26 cellular contexts compared by ENCODE assay signal in the genomic region with DNA sequence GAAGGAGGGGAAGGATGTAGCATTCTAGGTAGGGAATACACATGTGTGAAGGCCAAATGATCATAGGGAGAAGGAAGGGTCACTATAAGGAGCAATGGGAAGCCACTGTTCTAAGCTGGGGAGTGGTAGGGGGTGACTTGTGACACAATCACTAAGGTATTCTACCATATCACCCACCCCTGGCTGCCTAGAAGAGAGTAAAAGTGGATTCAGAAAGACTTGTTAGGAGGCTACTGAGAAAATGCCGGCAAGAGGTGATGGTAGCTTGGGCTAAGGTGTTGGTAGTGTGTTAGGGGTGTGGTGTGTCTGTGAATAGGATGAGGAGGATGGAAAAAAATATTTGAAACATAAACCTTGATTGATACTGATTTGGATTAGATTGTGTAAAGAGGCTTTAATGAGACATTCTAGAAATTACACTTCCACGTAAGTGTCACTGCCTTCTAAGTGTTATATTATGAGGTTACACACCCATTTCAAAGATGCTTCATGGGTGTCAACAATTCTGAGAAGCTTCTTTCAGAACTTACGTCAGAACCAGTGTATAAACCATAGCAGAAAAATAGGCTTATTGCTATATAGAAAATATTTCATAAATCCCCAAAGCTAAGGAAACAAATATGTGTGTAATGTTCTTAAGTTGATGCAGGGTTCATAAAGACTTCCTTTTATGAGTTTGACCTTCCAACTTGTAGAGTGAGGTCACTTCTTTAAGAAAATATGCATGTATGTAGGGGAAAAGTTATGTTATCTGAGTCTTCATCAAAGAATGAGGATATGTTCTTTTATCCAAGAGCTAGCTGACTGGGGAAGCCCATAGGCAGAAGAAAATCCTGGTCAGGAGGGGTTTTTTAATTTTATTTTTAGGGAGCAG. TPM values are rescaled to one million over a fixed set of nuclear protein-coding genes. Genes with fewer than 3 reads are reported as not detected.
DNase-seq lines count a peak whose midpoint lies in the region; ATAC-seq and TF ChIP-seq lines count a peak whose summit lies in the region.
"Had no signal": no experiment of that assay in that cellular context is flagged by ENCODE, and none has a peak within 500 bp of the region (broad histone marks: within the 10 kb centered on the region; RNA-seq: fewer than 3 reads in every experiment).

No MANE protein-coding gene starts in this region.

- TF ChIP-seq CTCF in activated CD8-positive, alpha-beta T cell treated with anti-CD3 and anti-CD28 coated beads for 36 hours (IDR thresholded peaks at IDR 0.05), result no peak
- TF ChIP-seq CTCF in natural killer cell (IDR thresholded peaks at IDR 0.05) (no peak), left ventricle myocardium inferior (IDR thresholded peaks at IDR 0.05; ENCODE audit: borderline replicate concordance) (no peak)

- H3K9me3 ChIP-seq in adipocyte (ENCODE audit: control insufficient read depth, low read length) (no peaks in the 10 kb centered on the region), left ventricle myocardium inferior (replicated peaks) (no peaks in the 10 kb centered on the region)
- H3K9me3 ChIP-seq: A549, tibial artery had no signal

- intact Hi-C loops in activated CD8-positive, alpha-beta T cell treated with anti-CD3 and anti-CD28 coated beads for 36 hours (cut with micrococcal nuclease), result no loop called here
- intact Hi-C loops in natural killer cell (cut with micrococcal nuclease), result loop anchor here (10.0 kb wide), 2 partner anchors 344 to 1556 kb away; partner anchors contain the start of genes AGBL3 and CHCHD3
- intact Hi-C loops in left ventricle myocardium superior (cut with micrococcal nuclease), result no loop called here
- intact Hi-C loops in left ventricle myocardium inferior (cut with micrococcal nuclease), result no loop called here

- H3K27ac Mint-ChIP-seq in activated CD8-positive, alpha-beta T cell treated with anti-CD3 and anti-CD28 coated beads for 36 hours, result peak overlapping the region; percentile 84
- no peak overlapping the region for H3K27ac Mint-ChIP-seq in activated CD8-positive, alpha-beta T cell treated with anti-CD3 and anti-CD28 coated beads, Interleukin-2, amount 10 ng/mL, durations not matched to agents 7 days and 5 days
- H3K27ac Mint-ChIP-seq in natural killer cell, result peak overlapping the region in 1 of 2 donors; percentile 88
- H3K27ac Mint-ChIP-seq: dendritic cell treated with granulocyte-macrophage colony-stimulating factor and Interleukin-4, amounts not matched to agents 40 ng/mL and 50 ng/mL, for 4 days had no signal

- peak; percentile 67 for ATAC-seq in activated CD8-positive, alpha-beta T cell treated with anti-CD3 and anti-CD28 coated beads for 36 hours
- no peak for ATAC-seq in activated CD8-positive, alpha-beta T cell treated with anti-CD3 and anti-CD28 coated beads, Interleukin-2, amount 10 ng/mL, durations not matched to agents 7 days and 5 days
- ATAC-seq in natural killer cell, result peak; percentile 79 to 88 (median 86)
- no peak for ATAC-seq in left ventricle myocardium superior
- ATAC-seq: A549, left cardiac atrium, Right ventricle myocardium inferior had no signal

- POLR2A ChIA-PET in activated CD8-positive, alpha-beta T cell treated with anti-CD3 and anti-CD28 coated beads for 36 hours (lab: Charles Lee), result interaction anchor here (0.6 kb wide), 1 partner anchor 447 kb away, joined by 3 read pairs; no protein-coding TSS in a partner anchor
- POLR2A ChIA-PET in activated CD8-positive, alpha-beta T cell treated with anti-CD3 and anti-CD28 coated beads, Interleukin-2, amount 10 ng/mL, durations not matched to agents 7 days and 5 days (lab: Charles Lee), result interaction anchor here (1.1 to 1.2 kb wide), 2 partner anchors 13 to 14 kb away, joined by 3 read pairs; no protein-coding TSS in a partner anchor

- H3K27me3 ChIP-seq in adipocyte (replicated peaks; ENCODE audit: control insufficient read depth, insufficient read depth, low read length), result no peaks in the 10 kb centered on the region
- H3K27me3 ChIP-seq in left ventricle myocardium inferior (ENCODE audit: low read depth), result no peaks in the 10 kb centered on the region
- H3K27me3 ChIP-seq: tibial artery had no signal

- H3K27ac ChIP-seq in left ventricle myocardium inferior (replicated peaks), result no peak overlapping the region
- H3K27ac ChIP-seq: A549, GM23248, tibial artery had no signal

- no peak overlapping the region for H3K4me3 Mint-ChIP-seq in activated CD8-positive, alpha-beta T cell treated with anti-CD3 and anti-CD28 coated beads for 36 hours
- H3K4me3 Mint-ChIP-seq in activated CD8-positive, alpha-beta T cell treated with anti-CD3 and anti-CD28 coated beads, Interleukin-2, amount 10 ng/mL, durations not matched to agents 7 days and 5 days, result no peak overlapping the region
- peak overlapping the region; percentile 82 for H3K4me3 Mint-ChIP-seq in natural killer cell
- H3K4me3 Mint-ChIP-seq: activated T-cell treated with anti-CD3 and anti-CD28 coated beads, Interleukin-2, amount 50 U/mL, for 4 hours; dendritic cell treated with granulocyte-macrophage colony-stimulating factor and Interleukin-4, amounts not matched to agents 40 ng/mL and 50 ng/mL, for 4 days had no signal

- H3K9ac ChIP-seq in adipocyte (ENCODE audit: low read length), result no peak overlapping the region
- H3K9ac ChIP-seq: GM23248 had no signal

- H3K4me1 ChIP-seq in adipocyte (ENCODE audit: control insufficient read depth, insufficient read depth, low read length) (peaks cover 12% of the 10 kb centered on the region), left ventricle myocardium inferior (peaks cover 15% of the 10 kb centered on the region)

- no peak overlapping the region for H3K4me3 ChIP-seq in adipocyte (ENCODE audit: low read length)
- no peak overlapping the region for H3K4me3 ChIP-seq in left ventricle myocardium inferior
- H3K4me3 ChIP-seq: A549, GM23248, tibial artery had no signal

- H3K27me3 Mint-ChIP-seq in activated CD8-positive, alpha-beta T cell treated with anti-CD3 and anti-CD28 coated beads for 36 hours, result no peaks in the 10 kb centered on the region
- no peaks in the 10 kb centered on the region for H3K27me3 Mint-ChIP-seq in activated CD8-positive, alpha-beta T cell treated with anti-CD3 and anti-CD28 coated beads, Interleukin-2, amount 10 ng/mL, durations not matched to agents 7 days and 5 days (ENCODE audit: low read depth)
- no peaks in the 10 kb centered on the region for H3K27me3 Mint-ChIP-seq in natural killer cell (ENCODE audit: low read depth in 2 of 2)

- H3K36me3 ChIP-seq in adipocyte (ENCODE audit: control insufficient read depth, insufficient read depth, low read length, severe bottlenecking) (no peaks in the 10 kb centered on the region), left ventricle myocardium inferior (no peaks in the 10 kb centered on the region)
- H3K36me3 ChIP-seq: tibial artery had no signal

- no peak for DNase-seq in activated CD8-positive, alpha-beta T cell treated with anti-CD3 and anti-CD28 coated beads for 36 hours
- no peak for DNase-seq in activated CD8-positive, alpha-beta T cell treated with anti-CD3 and anti-CD28 coated beads, Interleukin-2, amount 10 ng/mL, durations not matched to agents 7 days and 5 days
- peak; percentile 78 for DNase-seq in HCEC 1CT
- peak; percentile 14 for DNase-seq in adipocyte (ENCODE audit: low read depth)
- DNase-seq in natural killer cell, result no peak
- DNase-seq in left ventricle myocardium superior, result no peak
- DNase-seq in DMS53 treated with DMSO at 0.1 percent for 48 hours (lab: John Stamatoyannopoulos, UW; ENCODE audit: unreplicated experiment), result no peak
- no peak for DNase-seq in left ventricle myocardium inferior
- DNase-seq: activated CD4-positive, alpha-beta T cell treated with anti-CD3 and anti-CD28 coated beads for 4 hours; activated T-cell treated with anti-CD3 and anti-CD28 coated beads, Interleukin-2, amount 50 U/mL, for 4 hours; amniotic stem cell; glutamatergic neuron; GM23248; left cardiac atrium; mesenchymal stem cell; NCI-H1092; NCI-H187 treated with DMSO at 0.1 percent for 48 hours; NCI-H226; NCI-H774; retina; stimulated activated CD4-positive, alpha-beta T cell treated with anti-CD3 and anti-CD28 coated beads, Interleukin-4, amount 100 ng/mL, for 1 hour; stimulated activated naive CD4-positive, alpha-beta T cell treated with Interleukin-2 at 50 U/mL for 16 hours; tibial artery had no signal

- CTCF ChIA-PET in activated CD8-positive, alpha-beta T cell treated with anti-CD3 and anti-CD28 coated beads for 36 hours (lab: Charles Lee), result interaction anchor here (0.8 to 3.7 kb wide), 5 partner anchors 9 to 110 kb away, joined by 3 to 26 read pairs (median 4); no protein-coding TSS in a partner anchor
- CTCF ChIA-PET in activated CD8-positive, alpha-beta T cell treated with anti-CD3 and anti-CD28 coated beads, Interleukin-2, amount 10 ng/mL, durations not matched to agents 7 days and 5 days (lab: Charles Lee), result interaction anchor here (1.3 to 1.4 kb wide), 2 partner anchors 8 to 345 kb away, joined by 3 to 5 read pairs; partner anchors contain the start of gene AGBL3

- no peaks in the 10 kb centered on the region for H3K36me3 Mint-ChIP-seq in activated CD8-positive, alpha-beta T cell treated with anti-CD3 and anti-CD28 coated beads for 36 hours (ENCODE audit: low read depth)
- peaks cover 4% of the 10 kb centered on the region for H3K36me3 Mint-ChIP-seq in activated CD8-positive, alpha-beta T cell treated with anti-CD3 and anti-CD28 coated beads, Interleukin-2, amount 10 ng/mL, durations not matched to agents 7 days and 5 days (ENCODE audit: low read depth)
- no peaks in the 10 kb centered on the region for H3K36me3 Mint-ChIP-seq in natural killer cell

- H3K9me3 Mint-ChIP-seq in activated CD8-positive, alpha-beta T cell treated with anti-CD3 and anti-CD28 coated beads for 36 hours, result peaks cover 4% of the 10 kb centered on the region
- peaks cover 3% of the 10 kb centered on the region for H3K9me3 Mint-ChIP-seq in activated CD8-positive, alpha-beta T cell treated with anti-CD3 and anti-CD28 coated beads, Interleukin-2, amount 10 ng/mL, durations not matched to agents 7 days and 5 days (ENCODE audit: insufficient read depth)
- no peaks in the 10 kb centered on the region for H3K9me3 Mint-ChIP-seq in natural killer cell

- peaks cover 51% of the 10 kb centered on the region for H3K4me1 Mint-ChIP-seq in activated CD8-positive, alpha-beta T cell treated with anti-CD3 and anti-CD28 coated beads for 36 hours (ENCODE audit: low read depth)
- H3K4me1 Mint-ChIP-seq in activated CD8-positive, alpha-beta T cell treated with anti-CD3 and anti-CD28 coated beads, Interleukin-2, amount 10 ng/mL, durations not matched to agents 7 days and 5 days (ENCODE audit: low read depth), result peaks cover 19% of the 10 kb centered on the region
- peaks cover 31 to 37% of the 10 kb centered on the region in 2 donors for H3K4me1 Mint-ChIP-seq in natural killer cell

RNA-seq across cellular contexts. Expression of gene BPGM, which starts 5.6 kb away (rescaled TPM):
- total RNA-seq in activated CD8-positive, alpha-beta T cell treated with anti-CD3 and anti-CD28 coated beads for 36 hours, result 10 to 100 TPM; 11.2 to 12.4 TPM
- total RNA-seq in activated CD8-positive, alpha-beta T cell treated with anti-CD3 and anti-CD28 coated beads, Interleukin-2, amount 10 ng/mL, durations not matched to agents 7 days and 5 days, result 10 to 100 TPM; 11.9 to 12.2 TPM
- total RNA-seq in natural killer cell (10 to 100 TPM; 30.0 to 39.1 (median 31.4) TPM), left ventricle myocardium superior (15.2 TPM), left ventricle myocardium inferior (13.9 TPM)

Comparison
In these comparisons a context has a peak if more than half of its experiments do, and no peak if none do; other contexts are left out.
1. ATAC-seq: peak in activated CD8-positive, alpha-beta T cell treated with anti-CD3 and anti-CD28 coated beads for 36 hours (single experiment) and natural killer cell (3 of 3); none in activated CD8-positive, alpha-beta T cell treated with anti-CD3 and anti-CD28 coated beads, Interleukin-2, amount 10 ng/mL, durations not matched to agents 7 days and 5 days (single experiment) and left ventricle myocardium superior (single experiment).
2. DNase-seq: peak in HCEC 1CT (single experiment) and adipocyte (single experiment); none in activated CD8-positive, alpha-beta T cell treated with anti-CD3 and anti-CD28 coated beads for 36 hours (single experiment), activated CD8-positive, alpha-beta T cell treated with anti-CD3 and anti-CD28 coated beads, Interleukin-2, amount 10 ng/mL, durations not matched to agents 7 days and 5 days (single experiment), natural killer cell (single experiment), left ventricle myocardium superior (single experiment), DMS53 treated with DMSO at 0.1 percent for 48 hours (single experiment) and left ventricle myocardium inferior (single experiment).